In the genomic region with DNA sequence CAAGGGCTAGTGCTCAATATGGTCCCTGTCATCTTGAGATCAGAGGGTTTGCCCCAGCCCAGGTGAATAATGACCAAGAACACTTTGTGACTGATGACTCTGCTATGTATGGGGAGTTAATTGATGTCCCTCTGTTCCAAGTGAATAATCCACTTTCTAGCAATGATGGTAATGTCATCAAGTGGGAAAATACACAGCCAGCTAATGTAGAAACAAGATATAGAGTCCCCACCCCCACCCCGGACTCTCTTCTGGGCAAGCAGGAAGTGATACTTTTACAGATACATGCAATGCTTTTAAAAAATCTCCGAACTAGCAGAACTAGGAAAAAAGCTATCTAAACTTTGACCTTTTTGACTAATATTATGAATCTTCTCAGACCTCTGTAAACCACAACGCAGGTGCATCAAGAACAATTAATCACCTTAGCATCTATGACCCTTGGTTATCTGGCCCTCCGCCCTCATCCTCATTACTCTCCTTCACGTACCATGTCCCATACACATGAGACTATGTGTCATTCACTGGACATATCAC, we compare ENCODE assay signal across 1 cellular context.
TF ChIP-seq lines count a peak whose summit lies in the region.

No MANE protein-coding gene starts in this region.

TF ChIP-seq in GM12878, 131 proteins besides CTCF, POLR2A, EP300 and RAD21 (continued from another document and continues in another):
- TF ChIP-seq MAX (IDR thresholded peaks at IDR 0.05; ENCODE audit: low read depth, low read length) (no peak), SPI1 (IDR thresholded peaks at IDR 0.05; ENCODE audit: borderline replicate concordance, insufficient read depth, low read depth, low read length) (peak; percentile 87), NR2C1 (IDR thresholded peaks at IDR 0.05) (peak; percentile 81), ZBED1 (IDR thresholded peaks at IDR 0.05; ENCODE audit: borderline replicate concordance) (peak; percentile 79; the same call in 1 of the 2 replicates), BCL11A (IDR thresholded peaks at IDR 0.05; ENCODE audit: low read depth, low read length) (peak; percentile 87; the same call in 1 of the 2 replicates), CHD2 (IDR thresholded peaks at IDR 0.05; ENCODE audit: borderline replicate concordance, low read depth, low read length) (peak; percentile 76; the same call in 1 of the 2 replicates), MTA2 (IDR thresholded peaks at IDR 0.05; ENCODE audit: low read depth) (peak; percentile 94), PKNOX1 (IDR thresholded peaks at IDR 0.05) (peak; percentile 78), ESRRA (IDR thresholded peaks at IDR 0.05; ENCODE audit: low read length) (no peak), SREBF1 (IDR thresholded peaks at IDR 0.05; ENCODE audit: low read length) (no peak), KLF5 (IDR thresholded peaks at IDR 0.05; ENCODE audit: partially characterized antibody) (no peak), RELA (IDR thresholded peaks at IDR 0.05; ENCODE audit: borderline replicate concordance, partially characterized antibody) (no peak), FOXK2 (IDR thresholded peaks at IDR 0.05) (no peak), SIN3A (IDR thresholded peaks at IDR 0.05; ENCODE audit: low read depth, low read length) (no peak), IRF4 (IDR thresholded peaks at IDR 0.05; ENCODE audit: low read depth, low read length) (peak; percentile 82; the same call in 1 of the 2 replicates), RAD51 (IDR thresholded peaks at IDR 0.05) (no peak), CBFB (IDR thresholded peaks at IDR 0.05; ENCODE audit: low read depth) (peak; percentile 81), BRCA1 (IDR thresholded peaks at IDR 0.05; ENCODE audit: low read depth, low read length) (no peak), TARDBP (IDR thresholded peaks at IDR 0.05; ENCODE audit: borderline replicate concordance) (no peak), SMAD5 (IDR thresholded peaks at IDR 0.05; ENCODE audit: low read depth) (no peak), JUND (IDR thresholded peaks at IDR 0.05; ENCODE audit: low read depth, low read length) (no peak), TCF3 (IDR thresholded peaks at IDR 0.05; ENCODE audit: borderline replicate concordance, insufficient read depth, low read depth, low read length) (peak; percentile 63; the same call in 1 of the 2 replicates), YBX1 (IDR thresholded peaks at IDR 0.05) (no peak), ZBTB4 (CRISPR knock-in tag; IDR thresholded peaks at IDR 0.05) (no peak), SMARCA5 (IDR thresholded peaks at IDR 0.05) (no peak), SUZ12 (IDR thresholded peaks at IDR 0.05; ENCODE audit: unreplicated experiment) (no peak), ZNF274 (IDR thresholded peaks at IDR 0.05; ENCODE audit: insufficient read depth, insufficient read length) (no peak), NR2C2 (IDR thresholded peaks at IDR 0.05; ENCODE audit: borderline replicate concordance, control insufficient read depth, insufficient read length, low read depth) (no peak), ATF7 (IDR thresholded peaks at IDR 0.05; ENCODE audit: low read depth) (peak; percentile 73), MEF2B (IDR thresholded peaks at IDR 0.05; ENCODE audit: partially characterized antibody, poor library complexity, severe bottlenecking) (peak; percentile 59), TCF12 (IDR thresholded peaks at IDR 0.05; ENCODE audit: low read depth, low read length) (peak; percentile 95), ASH2L (IDR thresholded peaks at IDR 0.05; ENCODE audit: borderline replicate concordance, low read depth) (no peak), ZSCAN29 (IDR thresholded peaks at IDR 0.05) (no peak), CBX5 (IDR thresholded peaks at IDR 0.05; ENCODE audit: low read depth) (no peak; the same call in 1 of the 2 replicates), POLR2AphosphoS2 (IDR thresholded peaks at IDR 0.05; ENCODE audit: low read depth, low read length) (no peak), NBN (IDR thresholded peaks at IDR 0.05) (peak; percentile 54; the same call in 1 of the 2 replicates), IRF3 (IDR thresholded peaks at IDR 0.05) (no peak), STAT3 (IDR thresholded peaks at IDR 0.05; ENCODE audit: low read depth, low read length) (no peak), IKZF2 (IDR thresholded peaks at IDR 0.05) (peak; percentile 75 to 77), WRNIP1 (IDR thresholded peaks at IDR 0.05; ENCODE audit: borderline replicate concordance, low read depth, low read length) (no peak), SKIL (IDR thresholded peaks at IDR 0.05; ENCODE audit: low read depth, poor library complexity, severe bottlenecking) (peak; percentile 63), HDAC6 (IDR thresholded peaks at IDR 0.05; ENCODE audit: unreplicated experiment) (no peak), FOS (IDR thresholded peaks at IDR 0.05; ENCODE audit: borderline replicate concordance, extremely low read depth, insufficient read length) (no peak), DPF2 (IDR thresholded peaks at IDR 0.05) (peak; percentile 94), GATAD2B (conservative IDR thresholded peaks at IDR 0.05; ENCODE audit: low read depth) (peak; percentile 65)
- TF ChIP-seq, protein P1, sequence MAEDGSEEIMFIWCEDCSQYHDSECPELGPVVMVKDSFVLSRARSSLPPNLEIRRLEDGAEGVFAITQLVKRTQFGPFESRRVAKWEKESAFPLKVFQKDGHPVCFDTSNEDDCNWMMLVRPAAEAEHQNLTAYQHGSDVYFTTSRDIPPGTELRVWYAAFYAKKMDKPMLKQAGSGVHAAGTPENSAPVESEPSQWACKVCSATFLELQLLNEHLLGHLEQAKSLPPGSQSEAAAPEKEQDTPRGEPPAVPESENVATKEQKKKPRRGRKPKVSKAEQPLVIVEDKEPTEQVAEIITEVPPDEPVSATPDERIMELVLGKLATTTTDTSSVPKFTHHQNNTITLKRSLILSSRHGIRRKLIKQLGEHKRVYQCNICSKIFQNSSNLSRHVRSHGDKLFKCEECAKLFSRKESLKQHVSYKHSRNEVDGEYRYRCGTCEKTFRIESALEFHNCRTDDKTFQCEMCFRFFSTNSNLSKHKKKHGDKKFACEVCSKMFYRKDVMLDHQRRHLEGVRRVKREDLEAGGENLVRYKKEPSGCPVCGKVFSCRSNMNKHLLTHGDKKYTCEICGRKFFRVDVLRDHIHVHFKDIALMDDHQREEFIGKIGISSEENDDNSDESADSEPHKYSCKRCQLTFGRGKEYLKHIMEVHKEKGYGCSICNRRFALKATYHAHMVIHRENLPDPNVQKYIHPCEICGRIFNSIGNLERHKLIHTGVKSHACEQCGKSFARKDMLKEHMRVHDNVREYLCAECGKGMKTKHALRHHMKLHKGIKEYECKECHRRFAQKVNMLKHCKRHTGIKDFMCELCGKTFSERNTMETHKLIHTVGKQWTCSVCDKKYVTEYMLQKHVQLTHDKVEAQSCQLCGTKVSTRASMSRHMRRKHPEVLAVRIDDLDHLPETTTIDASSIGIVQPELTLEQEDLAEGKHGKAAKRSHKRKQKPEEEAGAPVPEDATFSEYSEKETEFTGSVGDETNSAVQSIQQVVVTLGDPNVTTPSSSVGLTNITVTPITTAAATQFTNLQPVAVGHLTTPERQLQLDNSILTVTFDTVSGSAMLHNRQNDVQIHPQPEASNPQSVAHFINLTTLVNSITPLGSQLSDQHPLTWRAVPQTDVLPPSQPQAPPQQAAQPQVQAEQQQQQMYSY (CRISPR knock-in tag; IDR thresholded peaks at IDR 0.05) = no peak
- TF ChIP-seq, protein P2, sequence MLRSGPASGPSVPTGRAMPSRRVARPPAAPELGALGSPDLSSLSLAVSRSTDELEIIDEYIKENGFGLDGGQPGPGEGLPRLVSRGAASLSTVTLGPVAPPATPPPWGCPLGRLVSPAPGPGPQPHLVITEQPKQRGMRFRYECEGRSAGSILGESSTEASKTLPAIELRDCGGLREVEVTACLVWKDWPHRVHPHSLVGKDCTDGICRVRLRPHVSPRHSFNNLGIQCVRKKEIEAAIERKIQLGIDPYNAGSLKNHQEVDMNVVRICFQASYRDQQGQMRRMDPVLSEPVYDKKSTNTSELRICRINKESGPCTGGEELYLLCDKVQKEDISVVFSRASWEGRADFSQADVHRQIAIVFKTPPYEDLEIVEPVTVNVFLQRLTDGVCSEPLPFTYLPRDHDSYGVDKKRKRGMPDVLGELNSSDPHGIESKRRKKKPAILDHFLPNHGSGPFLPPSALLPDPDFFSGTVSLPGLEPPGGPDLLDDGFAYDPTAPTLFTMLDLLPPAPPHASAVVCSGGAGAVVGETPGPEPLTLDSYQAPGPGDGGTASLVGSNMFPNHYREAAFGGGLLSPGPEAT (IDR thresholded peaks at IDR 0.05; ENCODE audit: low read depth) = peak; percentile 69; the same call in 1 of the 2 replicates
- TF ChIP-seq, protein P3, sequence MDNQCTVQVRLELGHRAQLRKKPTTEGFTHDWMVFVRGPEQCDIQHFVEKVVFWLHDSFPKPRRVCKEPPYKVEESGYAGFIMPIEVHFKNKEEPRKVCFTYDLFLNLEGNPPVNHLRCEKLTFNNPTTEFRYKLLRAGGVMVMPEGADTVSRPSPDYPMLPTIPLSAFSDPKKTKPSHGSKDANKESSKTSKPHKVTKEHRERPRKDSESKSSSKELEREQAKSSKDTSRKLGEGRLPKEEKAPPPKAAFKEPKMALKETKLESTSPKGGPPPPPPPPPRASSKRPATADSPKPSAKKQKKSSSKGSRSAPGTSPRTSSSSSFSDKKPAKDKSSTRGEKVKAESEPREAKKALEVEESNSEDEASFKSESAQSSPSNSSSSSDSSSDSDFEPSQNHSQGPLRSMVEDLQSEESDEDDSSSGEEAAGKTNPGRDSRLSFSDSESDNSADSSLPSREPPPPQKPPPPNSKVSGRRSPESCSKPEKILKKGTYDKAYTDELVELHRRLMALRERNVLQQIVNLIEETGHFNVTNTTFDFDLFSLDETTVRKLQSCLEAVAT (IDR thresholded peaks at IDR 0.05) = peak; percentile 57
